ENCODE assay signal across 8 cellular contexts in genomic region chr3:196597971-196598733, GRCh38. TPM values are rescaled to one million over a fixed set of nuclear protein-coding genes. Genes with fewer than 3 reads are reported as not detected.
DNase-seq lines count a peak whose midpoint lies in the region; ATAC-seq and TF ChIP-seq lines count a peak whose summit lies in the region.
"Not testable (repeated sequence)": the region's sequence is repeated elsewhere in the genome, so short reads cannot be mapped to it uniquely, and the experiment has no call there.

No MANE protein-coding gene starts in this region.

- POLR2A ChIA-PET in CD8-positive, alpha-beta T cell (lab: Charles Lee), result interaction anchor here (0.7 to 1.9 kb wide), 11 partner anchors 12 to 345 kb away, joined by 3 to 16 read pairs (median 3); partner anchors contain the start of genes FBXO45, NCBP2, NRROS and UBXN7

- in situ Hi-C loops in KBM-7 (cut with MboI; ENCODE audit: low pct_unique_long_range_greater_than_20kb, low sequenced_read_pairs), result not testable (repeated sequence)

- WGBS in stomach, 5 donors, result 60 to 89% (median 66%) methylated on average over 22 to 25 of the region's 25 CpGs

- H3K27ac ChIP-seq in CD8-positive, alpha-beta T cell (ENCODE audit: low read depth, low read length); osteoblast (ENCODE audit: low read depth, low read length): not testable (repeated sequence)
- peak overlapping the region in 1 of 5 donors; percentile 24 for H3K27ac ChIP-seq in stomach

- H3K27me3 Mint-ChIP-seq in CD8-positive, alpha-beta T cell (ENCODE audit: low read depth); T-helper 17 cell; immature natural killer cell (ENCODE audit: low read depth in 3 of 3): not testable (repeated sequence)

- intact Hi-C loops in CD8-positive, alpha-beta T cell (cut with DNase I, micrococcal nuclease), result loop anchor here in 1 of 2 experiments (2.0 kb wide), 1 partner anchor 29 kb away; the partner anchor contains the start of genes FBXO45 and WDR53
- intact Hi-C loops in stomach (cut with DNase I; ENCODE audit: low total_unique reads), result not testable (repeated sequence)

- ATAC-seq in CD8-positive, alpha-beta T cell, result peak; percentile 58
- ATAC-seq in T-helper 17 cell, result peak; percentile 25

- peak overlapping the region; percentile 51 for H3K4me3 ChIP-seq in CD8-positive, alpha-beta T cell (ENCODE audit: low read depth, low read length)
- H3K4me3 ChIP-seq in adipocyte (ENCODE audit: low read length), result peak overlapping the region; percentile 71
- not testable (repeated sequence) for H3K4me3 ChIP-seq in osteoblast (ENCODE audit: insufficient read depth, low read length)
- H3K4me3 ChIP-seq in stomach, result peak overlapping the region in 3 of 4 donors; percentile 15 to 37 (median 31)

- peak in 4 of 7 experiments; percentile 22 to 54 (median 32) for DNase-seq in CD8-positive, alpha-beta T cell
- DNase-seq in KBM-7, result peak; percentile 88
- DNase-seq in T-helper 17 cell, result peak in 2 of 3 donors; percentile 22
- DNase-seq in activated CD8-positive, alpha-beta memory T cell treated with anti-CD3 and anti-CD28 coated beads for 24 hours, result peak; percentile 60
- not testable (repeated sequence) for DNase-seq in adipocyte (ENCODE audit: low read depth); osteoblast (ENCODE audit: insufficient read length, low spot score, missing footprints); stomach
- DNase-seq in immature natural killer cell, result peak in 2 of 3 donors; percentile 36 to 59

- CTCF ChIA-PET in CD8-positive, alpha-beta T cell (lab: Charles Lee), result interaction anchor here (0.6 to 3.8 kb wide), 6 partner anchors 11 to 239 kb away, joined by 3 to 17 read pairs (median 4); no protein-coding TSS in a partner anchor

- H3K36me3 Mint-ChIP-seq in CD8-positive, alpha-beta T cell; T-helper 17 cell (ENCODE audit: low read depth); immature natural killer cell: not testable (repeated sequence)

- not testable (repeated sequence) for H3K36me3 ChIP-seq in CD8-positive, alpha-beta T cell (ENCODE audit: insufficient read depth, low read length); adipocyte (ENCODE audit: control insufficient read depth, insufficient read depth, low read length, severe bottlenecking); osteoblast (ENCODE audit: insufficient read depth, low read length); stomach

- not testable (repeated sequence) for H4K20me1 ChIP-seq in osteoblast (ENCODE audit: insufficient read depth, low read length)

- not testable (repeated sequence) for H3K79me2 ChIP-seq in osteoblast (ENCODE audit: insufficient read depth, low read length)

- TF ChIP-seq EP300 in stomach (IDR thresholded peaks at IDR 0.05), result not testable (repeated sequence)

- not testable (repeated sequence) for H3K27me3 ChIP-seq in CD8-positive, alpha-beta T cell (ENCODE audit: insufficient read depth, low read length); stomach
- H3K27me3 ChIP-seq in adipocyte (replicated peaks; ENCODE audit: control insufficient read depth, insufficient read depth, low read length) (peaks cover 29% of the 10 kb centered on the region), osteoblast (ENCODE audit: insufficient read depth, low read length) (peaks cover 17% of the 10 kb centered on the region)

- H3K9me3 Mint-ChIP-seq in CD8-positive, alpha-beta T cell; immature natural killer cell: not testable (repeated sequence)

- not testable (repeated sequence) for TF ChIP-seq POLR2A in stomach (IDR thresholded peaks at IDR 0.05)

- H3K4me1 ChIP-seq in CD8-positive, alpha-beta T cell (ENCODE audit: insufficient read depth, low read length); adipocyte (ENCODE audit: control insufficient read depth, insufficient read depth, low read length); osteoblast (ENCODE audit: insufficient read depth, low read length); stomach: not testable (repeated sequence)

- H3K27ac Mint-ChIP-seq in CD8-positive, alpha-beta T cell, result peak overlapping the region; percentile 76
- H3K27ac Mint-ChIP-seq in T-helper 17 cell, result peak overlapping the region; percentile 34
- peak overlapping the region in 2 of 6 donors; percentile 1 to 76 for H3K27ac Mint-ChIP-seq in immature natural killer cell

- H3K9ac ChIP-seq in adipocyte (ENCODE audit: low read length), result not testable (repeated sequence)

- peak overlapping the region; percentile 32 for H3K4me2 ChIP-seq in osteoblast (ENCODE audit: insufficient read depth, low read length)

- TF ChIP-seq CTCF in CD8-positive, alpha-beta T cell (IDR thresholded peaks at IDR 0.05); osteoblast (IDR thresholded peaks at IDR 0.05; ENCODE audit: extremely low read depth, low read depth, low read length); stomach (IDR thresholded peaks at IDR 0.05): not testable (repeated sequence)

- H2AFZ ChIP-seq in osteoblast (ENCODE audit: low read length), result not testable (repeated sequence)

- H3K4me3 Mint-ChIP-seq in CD8-positive, alpha-beta T cell, result peak overlapping the region; percentile 89
- H3K4me3 Mint-ChIP-seq in T-helper 17 cell, result peak overlapping the region; percentile 87
- peak overlapping the region; percentile 74 to 91 (median 81) for H3K4me3 Mint-ChIP-seq in immature natural killer cell

- not testable (repeated sequence) for H3K9me3 ChIP-seq in CD8-positive, alpha-beta T cell (ENCODE audit: low read length); T-helper 17 cell (ENCODE audit: control insufficient read depth, low read length, poor library complexity, severe bottlenecking); adipocyte (ENCODE audit: control insufficient read depth, low read length); osteoblast (ENCODE audit: low read depth, low read length); stomach

- peaks cover 21% of the 10 kb centered on the region for H3K4me1 Mint-ChIP-seq in CD8-positive, alpha-beta T cell (ENCODE audit: low read depth)
- not testable (repeated sequence) for H3K4me1 Mint-ChIP-seq in T-helper 17 cell
- peaks cover 8 to 12% of the 10 kb centered on the region in 2 donors for H3K4me1 Mint-ChIP-seq in immature natural killer cell

RNA-seq across cellular contexts. Expression of gene FBXO45, which starts 29.7 kb away (rescaled TPM):
- 1 to 10 TPM; 7.8 to 9.3 TPM for total RNA-seq in CD8-positive, alpha-beta T cell
- total RNA-seq in T-helper 17 cell, result 1 to 10 TPM; 4.9 to 8.3 TPM
- 1 to 10 TPM; 2.6 to 6.6 (median 3.3) TPM for polyA plus RNA-seq in immature natural killer cell
- total RNA-seq in osteoblast, result 8.0 TPM in 2 replicates
- 10 to 100 TPM in 2 of 5 donors, 1 to 10 TPM in 3; 1.2 to 12.1 (median 5.7) TPM for total RNA-seq in stomach
- polyA plus RNA-seq in stomach, result 1 to 10 TPM; 3.1 to 4.6 (median 3.7) TPM

RNA-seq across cellular contexts. Expression of gene WDR53, which starts 29.8 kb away (rescaled TPM):
- total RNA-seq in CD8-positive, alpha-beta T cell, result 10 to 100 TPM; 15.7 to 17.5 TPM
- total RNA-seq in T-helper 17 cell (10 to 100 TPM; 18.1 to 29.6 TPM), osteoblast (6.8 and 7.2 TPM in 2 replicates), stomach (1 to 10 TPM in 3 of 5 donors, not detected in 2; 1.8 to 4.8 (median 4.6) TPM)
- polyA plus RNA-seq in immature natural killer cell (10 to 100 TPM; 11.2 to 28.6 (median 14.8) TPM), stomach (10 to 100 TPM in 2 of 3 donors, 1 to 10 TPM in 1; 9.0 to 13.4 (median 11.5) TPM)

RNA-seq across cellular contexts. Expression of gene NRROS, which starts 41.3 kb away (rescaled TPM):
- 1 to 10 TPM; 4.6 to 5.7 TPM for total RNA-seq in CD8-positive, alpha-beta T cell
- total RNA-seq in T-helper 17 cell (10 to 100 TPM; 15.1 to 15.5 TPM), osteoblast (0.72 and 1.2 TPM in 2 replicates), stomach (1 to 10 TPM in 3 of 5 donors, under 1 TPM in 1, not detected in 1; 0.45 to 5.5 (median 1.6) TPM)
- polyA plus RNA-seq in immature natural killer cell (10 to 100 TPM in 1 of 3 donors, 1 to 10 TPM in 2; 6.3 to 14.1 (median 8.0) TPM), stomach (1 to 10 TPM in 2 of 3 donors, under 1 TPM in 1; 0.85 to 1.4 (median 1.3) TPM)
